ENCODE assay signal across 16 cellular contexts in genomic region chr4:7995866-7996265, GRCh38. TPM values are rescaled to one million over a fixed set of nuclear protein-coding genes. Genes with fewer than 3 reads are reported as not detected.
DNase-seq lines count a peak whose midpoint lies in the region; ATAC-seq and TF ChIP-seq lines count a peak whose summit lies in the region.
"Had no signal": no experiment of that assay in that cellular context is flagged by ENCODE, and none has a peak within 500 bp of the region (broad histone marks: within the 10 kb centered on the region; RNA-seq: fewer than 3 reads in every experiment).

No MANE protein-coding gene starts in this region.

- H2AK5ac ChIP-seq in trophoblast cell (ENCODE audit: low read length): no peak overlapping the region

- intact Hi-C loops in Right ventricle myocardium superior (cut with DNase I): no loop called here
- intact Hi-C loops in cardiac septum (cut with DNase I): no loop called here

- H3K4ac ChIP-seq in trophoblast cell (ENCODE audit: low read depth, low read length): no peak overlapping the region

- H3K36me3 ChIP-seq in NT2/D1 (ENCODE audit: insufficient read depth, insufficient read length, low read length) (no peaks in the 10 kb centered on the region), osteoblast (ENCODE audit: insufficient read depth, low read length) (no peaks in the 10 kb centered on the region), trophoblast cell (ENCODE audit: control insufficient read depth in 1 of 2, insufficient read depth in 2 of 2, low read length in 2 of 2) (no peaks in the 10 kb centered on the region)
- H3K36me3 ChIP-seq: BLaER1 treated with 17β-estradiol and CSF1 and Interleukin-3, amounts not matched to agents 10 nM and 100 nM had no signal

- H3K27me3 ChIP-seq in NT2/D1 (ENCODE audit: insufficient read depth, insufficient read length): no peaks in the 10 kb centered on the region
- peaks cover 19% of the 10 kb centered on the region for H3K27me3 ChIP-seq in osteoblast (ENCODE audit: insufficient read depth, low read length)
- no peaks in the 10 kb centered on the region for H3K27me3 ChIP-seq in trophoblast cell (ENCODE audit: insufficient read depth, low read length)
- H3K27me3 ChIP-seq: BLaER1 treated with 17β-estradiol and CSF1 and Interleukin-3, amounts not matched to agents 10 nM and 100 nM had no signal

- no peak overlapping the region for H2BK12ac ChIP-seq in trophoblast cell (ENCODE audit: low read length)

- H3K4me3 ChIP-seq in NT2/D1 (ENCODE audit: insufficient read length, low read depth) (no peak overlapping the region), osteoblast (ENCODE audit: insufficient read depth, low read length) (no peak overlapping the region), trophoblast cell (ENCODE audit: low read depth, low read length) (no peak overlapping the region)
- H3K4me3 ChIP-seq: A549; BLaER1 treated with 17β-estradiol and CSF1 and Interleukin-3, amounts not matched to agents 10 nM and 100 nM had no signal

- H3K9ac ChIP-seq in NT2/D1 (ENCODE audit: insufficient read length, low read depth): peak overlapping the region; percentile 0
- H3K9ac ChIP-seq in trophoblast cell (ENCODE audit: low read length): no peak overlapping the region
- H3K9ac ChIP-seq: BLaER1 treated with 17β-estradiol and CSF1 and Interleukin-3, amounts not matched to agents 10 nM and 100 nM had no signal

- no peak overlapping the region for H3K23ac ChIP-seq in trophoblast cell (ENCODE audit: low read length)

- no peak overlapping the region for H3K27ac ChIP-seq in osteoblast (ENCODE audit: low read depth, low read length)
- no peak overlapping the region for H3K27ac ChIP-seq in trophoblast cell (ENCODE audit: low read depth, low read length)
- H3K27ac ChIP-seq: 22Rv1; A549; BLaER1 treated with 17β-estradiol and CSF1 and Interleukin-3, amounts not matched to agents 10 nM and 100 nM; C4-2B had no signal

- H3K18ac ChIP-seq in trophoblast cell (ENCODE audit: low read length): no peak overlapping the region

- no peaks in the 10 kb centered on the region for H3K79me2 ChIP-seq in osteoblast (ENCODE audit: insufficient read depth, low read length)
- no peaks in the 10 kb centered on the region for H3K79me2 ChIP-seq in trophoblast cell (ENCODE audit: control insufficient read depth, insufficient read depth, low read length, poor library complexity)

- H2AFZ ChIP-seq in osteoblast (ENCODE audit: low read length) (no peak overlapping the region), trophoblast cell (ENCODE audit: insufficient read depth, low read length, poor library complexity) (no peak overlapping the region)

- H2BK120ac ChIP-seq in trophoblast cell (ENCODE audit: insufficient read depth, low read length, poor library complexity): no peak overlapping the region

- H3K4me1 ChIP-seq in NT2/D1 (ENCODE audit: insufficient read depth, insufficient read length) (peaks cover 21% of the 10 kb centered on the region), osteoblast (ENCODE audit: insufficient read depth, low read length) (no peaks in the 10 kb centered on the region), trophoblast cell (ENCODE audit: control insufficient read depth in 1 of 2, insufficient read depth in 2 of 2, low read length in 2 of 2) (no peaks in the 10 kb centered on the region)
- H3K4me1 ChIP-seq: A549, Caco-2 had no signal

- no peak for TF ChIP-seq CTCF in osteoblast (IDR thresholded peaks at IDR 0.05; ENCODE audit: extremely low read depth, low read depth, low read length)

- no peaks in the 10 kb centered on the region for H4K20me1 ChIP-seq in osteoblast (ENCODE audit: insufficient read depth, low read length)

- H4K12ac ChIP-seq in trophoblast cell (ENCODE audit: low read depth, low read length): no peak overlapping the region

- H2BK5ac ChIP-seq in trophoblast cell (ENCODE audit: low read depth, low read length, poor library complexity): no peak overlapping the region

- no CpG with 5 or more reads among the region's 6 CpGs for WGBS in trophoblast cell (ENCODE audit: extremely low coverage, insufficient coverage, insufficient read length)

- H3K4me2 ChIP-seq in osteoblast (ENCODE audit: insufficient read depth, low read length) (no peak overlapping the region), trophoblast cell (ENCODE audit: low read length) (no peak overlapping the region)
- H3K4me2 ChIP-seq: A549; BLaER1 treated with 17β-estradiol and CSF1 and Interleukin-3, amounts not matched to agents 10 nM and 100 nM had no signal

- no peak overlapping the region for H3K14ac ChIP-seq in trophoblast cell (ENCODE audit: low read length)

- no peak overlapping the region for H4K8ac ChIP-seq in trophoblast cell (ENCODE audit: low read depth, low read length)

- no peaks in the 10 kb centered on the region for H3K79me1 ChIP-seq in trophoblast cell (ENCODE audit: low read length)

- no peak for ATAC-seq in Right ventricle myocardium superior (ENCODE audit: poor library complexity)
- ATAC-seq: A549; CD8-positive, alpha-beta T cell had no signal

- H4K91ac ChIP-seq in trophoblast cell (ENCODE audit: low read depth, low read length): no peak overlapping the region

- DNase-seq in Right ventricle myocardium superior: peak; percentile 22
- no peak for DNase-seq in cardiac septum (ENCODE audit: low spot score)
- no peak for DNase-seq in NT2/D1 (ENCODE audit: low read depth, low spot score)
- peak; percentile 75 for DNase-seq in osteoblast (ENCODE audit: insufficient read length, low spot score, missing footprints)
- no peak for DNase-seq in trophoblast cell
- DNase-seq: AML-193; Caco-2; Calu3; CD4-positive, alpha-beta T cell; CD8-positive, alpha-beta T cell; DMS79 treated with DMSO at 0.1 percent for 48 hours; GF-D8 had no signal

- H3K9me3 ChIP-seq in NT2/D1 (ENCODE audit: insufficient read depth, low read length) (no peaks in the 10 kb centered on the region), osteoblast (ENCODE audit: low read depth, low read length) (no peaks in the 10 kb centered on the region), trophoblast cell (ENCODE audit: insufficient read depth, low read depth, low read length) (peaks cover 2% of the 10 kb centered on the region)
- H3K9me3 ChIP-seq: A549; BLaER1 treated with 17β-estradiol and CSF1 and Interleukin-3, amounts not matched to agents 10 nM and 100 nM; Caco-2 had no signal

RNA-seq across cellular contexts. Expression of gene AFAP1, which starts 56.2 kb away (rescaled TPM):
- 6.2 TPM for total RNA-seq in Right ventricle myocardium superior
- 8.7 TPM for total RNA-seq in cardiac septum
- total RNA-seq in osteoblast: 101 and 106 TPM in 2 replicates
- polyA plus RNA-seq in trophoblast cell (2013): 14.8 and 15.5 TPM in 2 replicates

Comparison
In these comparisons a context has a peak if more than half of its experiments do, and no peak if none do; other contexts are left out.
1. DNase-seq: peak in Right ventricle myocardium superior (single experiment) and osteoblast (single experiment); none in cardiac septum (single experiment), NT2/D1 (single experiment) and trophoblast cell (0 of 2).
2. RNA of gene AFAP1, which starts 56.2 kb away (total RNA-seq): 101 to 106 TPM in osteoblast; 8.7 TPM in cardiac septum (single experiment) and 6.2 TPM in Right ventricle myocardium superior (single experiment); every median in the first group is over 10 times any median in the second.